ENCODE assay signal across 28 cellular contexts in the genomic region with DNA sequence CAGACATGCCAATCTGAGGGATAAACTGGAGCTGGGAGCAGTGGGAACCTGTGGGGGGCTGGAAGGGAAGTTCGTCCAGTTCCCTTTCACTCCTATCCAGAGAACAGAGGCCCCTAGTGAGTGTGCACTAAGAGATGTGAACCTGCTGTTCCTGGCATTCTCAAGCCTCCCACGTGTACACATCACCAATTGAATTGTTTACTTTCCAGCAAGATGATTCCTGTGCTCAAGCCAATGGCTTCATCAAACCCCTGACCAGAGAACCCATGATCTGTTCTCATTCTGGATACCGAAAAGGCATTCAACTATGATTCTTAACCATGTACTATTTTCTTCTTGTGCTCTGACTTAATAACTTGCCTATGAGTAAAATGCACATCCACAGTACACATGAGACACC. TPM values are rescaled to one million over a fixed set of nuclear protein-coding genes. Genes with fewer than 3 reads are reported as not detected.
A peak's percentile ranks its signal among the peaks of the same experiment; 100 is the strongest.
DNase-seq lines count a peak whose midpoint lies in the region; ATAC-seq, FAIRE-seq and TF ChIP-seq lines count a peak whose summit lies in the region.
"Had no signal": no experiment of that assay in that cellular context is flagged by ENCODE, and none has a peak within 500 bp of the region (broad histone marks: within the 10 kb centered on the region; RNA-seq: fewer than 3 reads in every experiment).

No MANE protein-coding gene starts in this region.

- 63% methylated on average over 3 of the region's 3 CpGs for WGBS in A549 (ENCODE audit: missing lambda C conversion rate)

- H3K36me3 ChIP-seq in RWPE2 (ENCODE audit: low read depth), result no peaks in the 10 kb centered on the region
- H3K36me3 ChIP-seq in kidney epithelial cell (ENCODE audit: control insufficient read depth, insufficient read depth, low read length), result no peaks in the 10 kb centered on the region
- H3K36me3 ChIP-seq: BLaER1, SJCRH30 had no signal

- POLR2A ChIA-PET in A549 (lab: Yijun Ruan, JAX), result no interaction called here

- DNase-seq in A549 (ENCODE audit: low read depth in 1 of 2, low spot score in 1 of 2) (no peak), RWPE2 (ENCODE audit: low spot score) (no peak), epithelial cell of esophagus (ENCODE audit: low read depth) (peak; percentile 16), kidney epithelial cell (ENCODE audit: low read depth) (peak; percentile 19), GM10266 (ENCODE audit: extremely low spot score) (no peak), activated gamma-delta T cell (lab: John Stamatoyannopoulos, UW) (no peak)
- DNase-seq in activated CD8-positive, alpha-beta memory T cell treated with anti-CD3 and anti-CD28 coated beads for 24 hours, result no peak
- DNase-seq: CD4-positive, CD25-positive, alpha-beta regulatory T cell; DMS79; GF-D8; H7; Karpas-422; NCI-H1092 treated with DMSO at 0.1 percent for 48 hours; NCI-H1436; NCI-H187 treated with DMSO at 0.1 percent for 48 hours; NCI-H446; NCI-H524 treated with DMSO at 0.1 percent for 48 hours; NCI-H774; SJCRH30 had no signal

- TF ChIP-seq CTCF in A549 (IDR thresholded peaks at IDR 0.05), result no peak
- no peak for TF ChIP-seq CTCF in RWPE2 (IDR thresholded peaks at IDR 0.05; ENCODE audit: poor library complexity, severe bottlenecking)
- TF ChIP-seq CTCF in epithelial cell of esophagus (IDR thresholded peaks at IDR 0.05; ENCODE audit: insufficient read depth, low read depth, low read length, missing control alignments), result no peak
- TF ChIP-seq CTCF in kidney epithelial cell (IDR thresholded peaks at IDR 0.05; ENCODE audit: insufficient read depth, low read length, poor library complexity, severe bottlenecking), result no peak
- no peak for TF ChIP-seq CTCF in GM10266 (IDR thresholded peaks at IDR 0.05; ENCODE audit: control insufficient read depth, insufficient read depth, low read depth, missing control alignments)

- H3K4me1 ChIP-seq in A549 (peaks cover 12% of the 10 kb centered on the region), RWPE2 (ENCODE audit: insufficient read depth, poor library complexity, severe bottlenecking) (peaks cover 16% of the 10 kb centered on the region)
- H3K4me1 ChIP-seq: BLaER1, SJCRH30 had no signal

- no peak for FAIRE-seq in A549 (lab: Jason Lieb, UNC)
- FAIRE-seq: GM12892, GM19239, HepG2 had no signal

- TF ChIP-seq POLR2A in A549 (IDR thresholded peaks at IDR 0.05; ENCODE audit: low read length), result no peak

- H3K27me3 ChIP-seq in RWPE2 (ENCODE audit: insufficient read depth, poor library complexity, severe bottlenecking) (no peaks in the 10 kb centered on the region), kidney epithelial cell (ENCODE audit: control insufficient read depth, insufficient read depth, low read length) (no peaks in the 10 kb centered on the region)
- H3K27me3 ChIP-seq: BLaER1 had no signal

- H3K9me3 ChIP-seq in A549, result no peaks in the 10 kb centered on the region
- H3K9me3 ChIP-seq in RWPE2 (ENCODE audit: severe bottlenecking), result no peaks in the 10 kb centered on the region
- H3K9me3 ChIP-seq: BLaER1, SJCRH30 had no signal

- H3K4me2 ChIP-seq in A549, result peak overlapping the region; percentile 30; the same call in 2 of the 3 replicates
- H3K4me2 ChIP-seq: BLaER1 had no signal

- ATAC-seq in A549 (no peak), RWPE2 (ENCODE audit: low read depth) (no peak), GM18502 (IDR thresholded peaks at IDR 0.05; ENCODE audit: poor library complexity, unreplicated experiment) (no peak)
- ATAC-seq: HepG2, Right ventricle myocardium inferior, SK-N-SH treated with all-trans-retinoic acid at 6 μM for 48 hours had no signal

- TF ChIP-seq RAD21 in A549 (conservative IDR thresholded peaks at IDR 0.05 in 1 of 2, IDR thresholded peaks at IDR 0.05 in 1 of 2), result no peak

- no peak for TF ChIP-seq EP300 in A549 (IDR thresholded peaks at IDR 0.05)

- H3K27ac ChIP-seq in A549 (peak overlapping the region; percentile 15 to 71; a peak in 4 of 6 replicates), RWPE2 (ENCODE audit: poor library complexity, severe bottlenecking) (peak overlapping the region; percentile 49)
- H3K27ac ChIP-seq: BLaER1, SJCRH30 had no signal

- H3K4me3 ChIP-seq in A549, result no peak overlapping the region
- no peak overlapping the region for H3K4me3 ChIP-seq in RWPE2 (ENCODE audit: severe bottlenecking)
- H3K4me3 ChIP-seq in epithelial cell of esophagus (ENCODE audit: low read length), result no peak overlapping the region
- no peak overlapping the region for H3K4me3 ChIP-seq in kidney epithelial cell (ENCODE audit: low read depth, low read length)
- H3K4me3 ChIP-seq: BLaER1, SJCRH30 had no signal

- CTCF ChIA-PET in A549 (lab: Yijun Ruan, JAX), result no interaction called here

TF ChIP-seq in A549, 52 proteins besides CTCF, POLR2A, EP300 and RAD21 (continues in another document):
- no peak for TF ChIP-seq SMC3 (IDR thresholded peaks at IDR 0.05)
- TF ChIP-seq, protein P1, sequence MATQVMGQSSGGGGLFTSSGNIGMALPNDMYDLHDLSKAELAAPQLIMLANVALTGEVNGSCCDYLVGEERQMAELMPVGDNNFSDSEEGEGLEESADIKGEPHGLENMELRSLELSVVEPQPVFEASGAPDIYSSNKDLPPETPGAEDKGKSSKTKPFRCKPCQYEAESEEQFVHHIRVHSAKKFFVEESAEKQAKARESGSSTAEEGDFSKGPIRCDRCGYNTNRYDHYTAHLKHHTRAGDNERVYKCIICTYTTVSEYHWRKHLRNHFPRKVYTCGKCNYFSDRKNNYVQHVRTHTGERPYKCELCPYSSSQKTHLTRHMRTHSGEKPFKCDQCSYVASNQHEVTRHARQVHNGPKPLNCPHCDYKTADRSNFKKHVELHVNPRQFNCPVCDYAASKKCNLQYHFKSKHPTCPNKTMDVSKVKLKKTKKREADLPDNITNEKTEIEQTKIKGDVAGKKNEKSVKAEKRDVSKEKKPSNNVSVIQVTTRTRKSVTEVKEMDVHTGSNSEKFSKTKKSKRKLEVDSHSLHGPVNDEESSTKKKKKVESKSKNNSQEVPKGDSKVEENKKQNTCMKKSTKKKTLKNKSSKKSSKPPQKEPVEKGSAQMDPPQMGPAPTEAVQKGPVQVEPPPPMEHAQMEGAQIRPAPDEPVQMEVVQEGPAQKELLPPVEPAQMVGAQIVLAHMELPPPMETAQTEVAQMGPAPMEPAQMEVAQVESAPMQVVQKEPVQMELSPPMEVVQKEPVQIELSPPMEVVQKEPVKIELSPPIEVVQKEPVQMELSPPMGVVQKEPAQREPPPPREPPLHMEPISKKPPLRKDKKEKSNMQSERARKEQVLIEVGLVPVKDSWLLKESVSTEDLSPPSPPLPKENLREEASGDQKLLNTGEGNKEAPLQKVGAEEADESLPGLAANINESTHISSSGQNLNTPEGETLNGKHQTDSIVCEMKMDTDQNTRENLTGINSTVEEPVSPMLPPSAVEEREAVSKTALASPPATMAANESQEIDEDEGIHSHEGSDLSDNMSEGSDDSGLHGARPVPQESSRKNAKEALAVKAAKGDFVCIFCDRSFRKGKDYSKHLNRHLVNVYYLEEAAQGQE (IDR thresholded peaks at IDR 0.05), result no peak
- TF ChIP-seq CHD2 (IDR thresholded peaks at IDR 0.05; ENCODE audit: low read length, partially characterized antibody), result no peak
- no peak for TF ChIP-seq EHF (CRISPR knock-in tag; IDR thresholded peaks at IDR 0.05)
- TF ChIP-seq, protein P2, sequence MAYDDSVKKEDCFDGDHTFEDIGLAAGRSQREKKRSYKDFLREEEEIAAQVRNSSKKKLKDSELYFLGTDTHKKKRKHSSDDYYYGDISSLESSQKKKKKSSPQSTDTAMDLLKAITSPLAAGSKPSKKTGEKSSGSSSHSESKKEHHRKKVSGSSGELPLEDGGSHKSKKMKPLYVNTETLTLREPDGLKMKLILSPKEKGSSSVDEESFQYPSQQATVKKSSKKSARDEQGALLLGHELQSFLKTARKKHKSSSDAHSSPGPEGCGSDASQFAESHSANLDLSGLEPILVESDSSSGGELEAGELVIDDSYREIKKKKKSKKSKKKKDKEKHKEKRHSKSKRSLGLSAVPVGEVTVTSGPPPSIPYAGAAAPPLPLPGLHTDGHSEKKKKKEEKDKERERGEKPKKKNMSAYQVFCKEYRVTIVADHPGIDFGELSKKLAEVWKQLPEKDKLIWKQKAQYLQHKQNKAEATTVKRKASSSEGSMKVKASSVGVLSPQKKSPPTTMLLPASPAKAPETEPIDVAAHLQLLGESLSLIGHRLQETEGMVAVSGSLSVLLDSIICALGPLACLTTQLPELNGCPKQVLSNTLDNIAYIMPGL (CRISPR knock-in tag; IDR thresholded peaks at IDR 0.05; ENCODE audit: borderline replicate concordance), result no peak
- TF ChIP-seq, protein P3, sequence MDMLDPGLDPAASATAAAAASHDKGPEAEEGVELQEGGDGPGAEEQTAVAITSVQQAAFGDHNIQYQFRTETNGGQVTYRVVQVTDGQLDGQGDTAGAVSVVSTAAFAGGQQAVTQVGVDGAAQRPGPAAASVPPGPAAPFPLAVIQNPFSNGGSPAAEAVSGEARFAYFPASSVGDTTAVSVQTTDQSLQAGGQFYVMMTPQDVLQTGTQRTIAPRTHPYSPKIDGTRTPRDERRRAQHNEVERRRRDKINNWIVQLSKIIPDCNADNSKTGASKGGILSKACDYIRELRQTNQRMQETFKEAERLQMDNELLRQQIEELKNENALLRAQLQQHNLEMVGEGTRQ (IDR thresholded peaks at IDR 0.05), result no peak
- no peak for TF ChIP-seq JUN (IDR thresholded peaks at IDR 0.05)
- no peak for TF ChIP-seq FOSB (CRISPR knock-in tag; IDR thresholded peaks at IDR 0.05)
- TF ChIP-seq RCOR1 (IDR thresholded peaks at IDR 0.05; ENCODE audit: low read depth, low read length), result no peak
- TF ChIP-seq, protein P4, sequence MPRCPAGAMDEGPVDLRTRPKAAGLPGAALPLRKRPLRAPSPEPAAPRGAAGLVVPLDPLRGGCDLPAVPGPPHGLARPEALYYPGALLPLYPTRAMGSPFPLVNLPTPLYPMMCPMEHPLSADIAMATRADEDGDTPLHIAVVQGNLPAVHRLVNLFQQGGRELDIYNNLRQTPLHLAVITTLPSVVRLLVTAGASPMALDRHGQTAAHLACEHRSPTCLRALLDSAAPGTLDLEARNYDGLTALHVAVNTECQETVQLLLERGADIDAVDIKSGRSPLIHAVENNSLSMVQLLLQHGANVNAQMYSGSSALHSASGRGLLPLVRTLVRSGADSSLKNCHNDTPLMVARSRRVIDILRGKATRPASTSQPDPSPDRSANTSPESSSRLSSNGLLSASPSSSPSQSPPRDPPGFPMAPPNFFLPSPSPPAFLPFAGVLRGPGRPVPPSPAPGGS (IDR thresholded peaks at IDR 0.05), result no peak
- TF ChIP-seq ZC3H11A (IDR thresholded peaks at IDR 0.05), result no peak

RNA-seq across cellular contexts. Expression of a gene that starts 10.2 kb away (rescaled TPM):
- polyA plus RNA-seq in A549 (2011; rRNA removed) (57.4 and 65.2 TPM in 2 replicates), A549 (2017; fragmentation: RNase III; extraction: RNeasy Plus Mini Kit Qiagen cat#74134 plus additional on column Dnase treatment) (38.8 to 44.9 TPM (median 41.5 TPM) in 3 replicates)
- 19.0 and 24.2 TPM in 2 replicates for polyA plus RNA-seq in A549 (2012; cell fraction: cytosol; rRNA removed)
- polyA plus RNA-seq in A549 (2012; cell fraction: nucleus; rRNA removed), result 35.1 and 53.0 TPM in 2 replicates
- polyA minus RNA-seq in A549 (2011; rRNA and poly(A)+ RNA removed), result 60.5 and 65.0 TPM in 2 replicates
- total RNA-seq in kidney epithelial cell, result 5.8 and 6.4 TPM in 2 replicates
- total RNA-seq: A172, HT1080, SJCRH30 had no signal

Comparison
In these comparisons a context has a peak if more than half of its experiments do, and no peak if none do; other contexts are left out.
1. DNase-seq: peak in epithelial cell of esophagus (single experiment) and kidney epithelial cell (single experiment); none in A549 (0 of 2), RWPE2 (single experiment), GM10266 (single experiment), activated CD8-positive, alpha-beta memory T cell treated with anti-CD3 and anti-CD28 coated beads for 24 hours (single experiment) and activated gamma-delta T cell (single experiment).